ENCODE assay signal across 16 cellular contexts in genomic region chr4:61666248-61666647, GRCh38.
DNase-seq lines count a peak whose midpoint lies in the region; ATAC-seq and TF ChIP-seq lines count a peak whose summit lies in the region.
"Had no signal": no experiment of that assay in that cellular context is flagged by ENCODE, and none has a peak within 500 bp of the region (broad histone marks: within the 10 kb centered on the region; RNA-seq: fewer than 3 reads in every experiment).

No MANE protein-coding gene starts in this region.

- no peaks in the 10 kb centered on the region for H3K4me1 Mint-ChIP-seq in endodermal cell
- H3K4me1 Mint-ChIP-seq in activated CD4-positive, alpha-beta memory T cell treated with anti-CD3 and anti-CD28 coated beads for 36 hours (ENCODE audit: low read depth): no peaks in the 10 kb centered on the region

- POLR2A ChIA-PET in activated CD4-positive, alpha-beta memory T cell treated with anti-CD3 and anti-CD28 coated beads for 36 hours (lab: Charles Lee): no interaction called here

- CTCF ChIA-PET in activated CD4-positive, alpha-beta memory T cell treated with anti-CD3 and anti-CD28 coated beads for 36 hours (lab: Charles Lee): no interaction called here

- no peak for ATAC-seq in GM18511 (IDR thresholded peaks at IDR 0.05; ENCODE audit: unreplicated experiment)
- no peak for ATAC-seq in GM21526 (IDR thresholded peaks at IDR 0.05; ENCODE audit: low FRiP score, unreplicated experiment)
- ATAC-seq: GM12878, Panc1 had no signal

- H3K9ac ChIP-seq in adipocyte (ENCODE audit: low read length) (no peak overlapping the region), endodermal cell (ENCODE audit: extremely low read depth, low read length, poor library complexity, severe bottlenecking) (no peak overlapping the region)

- H3K27ac Mint-ChIP-seq in endodermal cell: no peak overlapping the region
- H3K27ac Mint-ChIP-seq in activated CD4-positive, alpha-beta memory T cell treated with anti-CD3 and anti-CD28 coated beads for 36 hours: no peak overlapping the region

- H3K27me3 Mint-ChIP-seq in endodermal cell (ENCODE audit: insufficient read depth): no peaks in the 10 kb centered on the region
- no peaks in the 10 kb centered on the region for H3K27me3 Mint-ChIP-seq in activated CD4-positive, alpha-beta memory T cell treated with anti-CD3 and anti-CD28 coated beads for 36 hours

- whole genome bisulfite sequencing in endodermal cell (ENCODE audit: insufficient coverage in 1 of 2, insufficient read length in 1 of 2), 2 experiments: 71 to 100% methylated on average over 1 of the region's 1 CpG

- H3K9me3 Mint-ChIP-seq in endodermal cell: peaks cover 11% of the 10 kb centered on the region
- peaks cover 9% of the 10 kb centered on the region for H3K9me3 Mint-ChIP-seq in activated CD4-positive, alpha-beta memory T cell treated with anti-CD3 and anti-CD28 coated beads for 36 hours

- H3K4me3 ChIP-seq in adipocyte (ENCODE audit: low read length): no peak overlapping the region
- H3K4me3 ChIP-seq in endodermal cell (ENCODE audit: low read length): no peak overlapping the region
- H3K4me3 ChIP-seq: GM12878 had no signal

- peaks cover 6% of the 10 kb centered on the region for H3K9me3 ChIP-seq in adipocyte (ENCODE audit: control insufficient read depth, low read length)
- peaks cover 7% of the 10 kb centered on the region for H3K9me3 ChIP-seq in endodermal cell (ENCODE audit: control insufficient read depth, low read length)

- H3K36me3 Mint-ChIP-seq in endodermal cell (ENCODE audit: low read depth): no peaks in the 10 kb centered on the region
- H3K36me3 Mint-ChIP-seq in activated CD4-positive, alpha-beta memory T cell treated with anti-CD3 and anti-CD28 coated beads for 36 hours: no peaks in the 10 kb centered on the region

- peak; percentile 64 for DNase-seq in adipocyte (ENCODE audit: low read depth)
- no peak for DNase-seq in endodermal cell
- DNase-seq in kidney glomerular epithelial cell (lab: John Stamatoyannopoulos, UW): peak; percentile 48
- DNase-seq in non-pigmented ciliary epithelial cell (ENCODE audit: low read depth): peak; percentile 19
- DNase-seq in activated CD4-positive, alpha-beta memory T cell treated with anti-CD3 and anti-CD28 coated beads for 36 hours: no peak
- no peak for DNase-seq in NCI-H1417 treated with DMSO at 0.1 percent for 48 hours (lab: John Stamatoyannopoulos, UW)
- DNase-seq: DND-41, GDM1, KBM-7, NCI-H2107, NCI-H2227 treated with DMSO at 0.1 percent for 48 hours, NCI-H524 had no signal

- no peak for TF ChIP-seq CTCF in endodermal cell (conservative IDR thresholded peaks at IDR 0.05)

- H3K27ac ChIP-seq in endodermal cell (ENCODE audit: low read depth, low read length): peak overlapping the region; percentile 85

- H3K4me1 ChIP-seq in adipocyte (ENCODE audit: control insufficient read depth, insufficient read depth, low read length) (no peaks in the 10 kb centered on the region), endodermal cell (ENCODE audit: control insufficient read depth, insufficient read depth, low read length) (no peaks in the 10 kb centered on the region)

- H3K27me3 ChIP-seq in adipocyte (replicated peaks; ENCODE audit: control insufficient read depth, insufficient read depth, low read length) (no peaks in the 10 kb centered on the region), endodermal cell (ENCODE audit: control insufficient read depth, insufficient read depth, low read length, poor library complexity, severe bottlenecking) (no peaks in the 10 kb centered on the region)

- intact Hi-C loops in activated CD4-positive, alpha-beta memory T cell treated with anti-CD3 and anti-CD28 coated beads for 36 hours (cut with micrococcal nuclease): no loop called here

- H3K36me3 ChIP-seq in adipocyte (ENCODE audit: control insufficient read depth, insufficient read depth, low read length, severe bottlenecking) (no peaks in the 10 kb centered on the region), endodermal cell (ENCODE audit: control insufficient read depth, insufficient read depth, low read length) (no peaks in the 10 kb centered on the region)

- H3K4me3 Mint-ChIP-seq in endodermal cell: no peak overlapping the region
- H3K4me3 Mint-ChIP-seq in activated CD4-positive, alpha-beta memory T cell treated with anti-CD3 and anti-CD28 coated beads for 36 hours: no peak overlapping the region

Comparison
In these comparisons a context has a peak if more than half of its experiments do, and no peak if none do; other contexts are left out.
1. DNase-seq: peak in adipocyte (single experiment), kidney glomerular epithelial cell (single experiment) and non-pigmented ciliary epithelial cell (single experiment); none in endodermal cell (single experiment), activated CD4-positive, alpha-beta memory T cell treated with anti-CD3 and anti-CD28 coated beads for 36 hours (single experiment) and NCI-H1417 treated with DMSO at 0.1 percent for 48 hours (single experiment).